In the genomic region with DNA sequence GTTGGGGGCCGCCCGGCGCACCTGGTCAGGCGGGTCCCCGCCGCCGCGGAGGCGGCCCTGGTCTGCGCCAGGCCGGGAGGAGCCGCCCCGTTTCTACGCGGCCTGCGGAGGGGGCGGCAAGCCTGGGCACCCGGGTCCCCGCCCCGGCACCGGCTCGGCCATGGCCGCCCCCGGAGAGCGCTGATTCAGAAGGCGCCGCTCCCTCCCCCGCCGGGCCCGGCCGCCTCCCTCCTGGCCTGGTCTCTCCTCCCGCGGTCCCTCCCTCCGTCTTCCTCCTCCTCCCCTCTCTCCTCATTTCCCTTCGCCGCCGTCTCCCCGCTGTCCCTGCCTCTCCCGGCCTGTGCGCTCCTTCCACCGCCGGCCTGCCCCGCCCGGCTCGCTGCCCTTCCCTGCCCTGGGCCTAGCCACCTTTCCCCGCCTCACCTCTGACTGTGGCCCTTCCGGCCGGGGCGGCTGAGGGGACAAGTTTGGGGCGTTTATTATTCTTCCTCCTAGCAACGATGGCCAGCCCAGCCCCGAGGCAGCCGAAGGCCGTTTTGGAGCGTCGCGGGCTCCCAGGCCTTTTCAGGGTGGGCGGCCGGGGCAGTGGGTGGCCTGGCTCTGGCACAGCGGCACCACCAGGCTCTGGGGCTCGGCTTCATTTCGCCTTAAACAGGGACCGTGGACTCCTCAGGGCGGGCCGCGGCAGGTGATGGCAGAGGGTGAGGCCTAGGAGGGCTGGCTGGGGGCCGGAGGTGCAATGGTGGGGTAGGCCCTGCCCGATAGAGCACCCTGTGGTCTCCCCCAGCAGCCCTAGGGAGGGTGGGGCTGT, we compare ENCODE assay signal across 8 cellular contexts. TPM values are rescaled to one million over a fixed set of nuclear protein-coding genes. Genes with fewer than 3 reads are reported as not detected.
DNase-seq lines count a peak whose midpoint lies in the region; ATAC-seq and TF ChIP-seq lines count a peak whose summit lies in the region.

No MANE protein-coding gene starts in this region.

- peak overlapping the region; percentile 81 for H3K27ac Mint-ChIP-seq in HFFc6
- no peak overlapping the region for H3K27ac Mint-ChIP-seq in T-helper 17 cell

- TF ChIP-seq CTCF in AG09319 (IDR thresholded peaks at IDR 0.05; ENCODE audit: low read depth, low read length) (no peak), HFFc6 (IDR thresholded peaks at IDR 0.05) (no peak), choroid plexus epithelial cell (conservative IDR thresholded peaks at IDR 0.05; ENCODE audit: low read depth, low read length) (no peak)

- H3K36me3 Mint-ChIP-seq in HFFc6 (ENCODE audit: low read depth) = no peaks in the 10 kb centered on the region
- H3K36me3 Mint-ChIP-seq in T-helper 17 cell (ENCODE audit: low read depth) = no peaks in the 10 kb centered on the region

- H3K9me3 ChIP-seq in T-helper 17 cell (ENCODE audit: control insufficient read depth, low read length, poor library complexity, severe bottlenecking) = no peaks in the 10 kb centered on the region

- ATAC-seq in T-helper 17 cell (peak; percentile 42), left lobe of liver (peak; percentile 47), GM21447 (IDR thresholded peaks at IDR 0.05; ENCODE audit: unreplicated experiment) (no peak), HG02870 (IDR thresholded peaks at IDR 0.05; ENCODE audit: unreplicated experiment) (no peak)

- peaks cover 15% of the 10 kb centered on the region for H3K4me1 Mint-ChIP-seq in HFFc6 (ENCODE audit: low read depth)
- H3K4me1 Mint-ChIP-seq in T-helper 17 cell = no peaks in the 10 kb centered on the region

- H3K4me3 Mint-ChIP-seq in HFFc6 (peak overlapping the region; percentile 89), T-helper 17 cell (peak overlapping the region; percentile 86)

- peak overlapping the region; percentile 71 for H3K4me3 ChIP-seq in choroid plexus epithelial cell (ENCODE audit: low read depth, low read length)

- H3K27me3 Mint-ChIP-seq in HFFc6 (ENCODE audit: insufficient read depth) (peaks cover 4% of the 10 kb centered on the region; the same call in 1 of the 2 replicates), T-helper 17 cell (no peaks in the 10 kb centered on the region)

- no peaks in the 10 kb centered on the region for H3K9me3 Mint-ChIP-seq in HFFc6

- DNase-seq in AG09319 (ENCODE audit: extremely low read depth, low read depth) (peak; percentile 24), HFFc6 (peak; percentile 64), T-helper 17 cell (peak in 1 of 3 donors; percentile 20), choroid plexus epithelial cell (ENCODE audit: low read depth) (peak; percentile 60), left lobe of liver (ENCODE audit: low spot score) (no peak)
- peak; percentile 49 for DNase-seq in stimulated activated CD4-positive, alpha-beta T cell treated with anti-CD3 and anti-CD28 coated beads, Interleukin-4, amount 100 ng/mL, for 1 hour

RNA-seq across cellular contexts. Expression of a gene that starts 0.8 kb away (rescaled TPM):
- total RNA-seq in HFFc6 (2021; fragmentation: NEBNext Ultra II Directional; extraction: Animal tissue kit (Norgen Biotek cat#: 25700)) = 10 to 100 TPM; 29.9 to 34.9 (median 32.0) TPM
- total RNA-seq in T-helper 17 cell = 1 to 10 TPM; 7.0 to 7.7 TPM
- total RNA-seq in left lobe of liver = 22.9 TPM

RNA-seq across cellular contexts. Expression of a gene that starts 58.8 kb away (rescaled TPM):
- total RNA-seq in HFFc6 (2021; fragmentation: NEBNext Ultra II Directional; extraction: Animal tissue kit (Norgen Biotek cat#: 25700)) = under 1 TPM; 0.05 to 0.18 (median 0.11) TPM
- 1 to 10 TPM; 1.1 to 4.0 TPM for total RNA-seq in T-helper 17 cell
- not detected for total RNA-seq in left lobe of liver

Comparison
In these comparisons a context has a peak if more than half of its experiments do, and no peak if none do; other contexts are left out.
1. ATAC-seq: peak in T-helper 17 cell (single experiment) and left lobe of liver (single experiment); none in GM21447 (single experiment) and HG02870 (single experiment).